13 cellular contexts compared by ENCODE assay signal in genomic region chr5:80213467-80213866, GRCh38. TPM values are rescaled to one million over a fixed set of nuclear protein-coding genes. Genes with fewer than 3 reads are reported as not detected.
DNase-seq lines count a peak whose midpoint lies in the region; ATAC-seq and TF ChIP-seq lines count a peak whose summit lies in the region.
"Had no signal": no experiment of that assay in that cellular context is flagged by ENCODE, and none has a peak within 500 bp of the region (broad histone marks: within the 10 kb centered on the region; RNA-seq: fewer than 3 reads in every experiment).

No MANE protein-coding gene starts in this region.

- no peak overlapping the region for H3K4me3 ChIP-seq in mucosa of descending colon
- H3K4me3 ChIP-seq: MG63, skin epidermis had no signal

- peaks cover 96% of the 10 kb centered on the region for H3K4me1 Mint-ChIP-seq in activated CD4-positive, alpha-beta T cell treated with anti-CD3 and anti-CD28 coated beads for 36 hours
- peaks cover 86% of the 10 kb centered on the region for H3K4me1 Mint-ChIP-seq in activated CD4-positive, alpha-beta memory T cell treated with anti-CD3 and anti-CD28 coated beads, Interleukin-2, amount 10 ng/mL, durations not matched to agents 7 days and 5 days

- ATAC-seq in activated CD4-positive, alpha-beta T cell treated with anti-CD3 and anti-CD28 coated beads for 36 hours, result no peak
- ATAC-seq in mucosa of descending colon, result peak; percentile 31

- peaks cover 3% of the 10 kb centered on the region for H3K9me3 Mint-ChIP-seq in activated CD4-positive, alpha-beta T cell treated with anti-CD3 and anti-CD28 coated beads for 36 hours (ENCODE audit: low read depth)
- H3K9me3 Mint-ChIP-seq in activated CD4-positive, alpha-beta memory T cell treated with anti-CD3 and anti-CD28 coated beads, Interleukin-2, amount 10 ng/mL, durations not matched to agents 7 days and 5 days, result peaks cover 2% of the 10 kb centered on the region

- no peak for TF ChIP-seq CTCF in mucosa of descending colon (IDR thresholded peaks at IDR 0.05)

- H3K9me3 ChIP-seq in mucosa of descending colon, result no peaks in the 10 kb centered on the region
- H3K9me3 ChIP-seq: MG63 had no signal

- intact Hi-C loops in activated CD4-positive, alpha-beta T cell treated with anti-CD3 and anti-CD28 coated beads for 36 hours (cut with DNase I, micrococcal nuclease), result loop anchor here in 1 of 2 experiments (2.0 kb wide), 1 partner anchor 13 kb away; no protein-coding TSS in a partner anchor
- intact Hi-C loops in mucosa of descending colon (cut with DNase I, micrococcal nuclease), result no loop called here

- H3K4me1 ChIP-seq in mucosa of descending colon (ENCODE audit: low read depth), result peaks cover 24% of the 10 kb centered on the region

- H3K27me3 Mint-ChIP-seq in activated CD4-positive, alpha-beta T cell treated with anti-CD3 and anti-CD28 coated beads for 36 hours, result no peaks in the 10 kb centered on the region
- H3K27me3 Mint-ChIP-seq in activated CD4-positive, alpha-beta memory T cell treated with anti-CD3 and anti-CD28 coated beads, Interleukin-2, amount 10 ng/mL, durations not matched to agents 7 days and 5 days, result no peaks in the 10 kb centered on the region

- no peak for DNase-seq in activated CD4-positive, alpha-beta T cell treated with anti-CD3 and anti-CD28 coated beads for 36 hours
- DNase-seq in activated CD4-positive, alpha-beta T cell treated with anti-CD3 and anti-CD28 coated beads for 1 hour, result no peak
- DNase-seq in MV-4-11 (lab: John Stamatoyannopoulos, UW) (peak; percentile 71), mucosa of descending colon (no peak), middle frontal gyrus (ENCODE audit: extremely low spot score, low spot score) (no peak), AG08396 (ENCODE audit: low spot score) (no peak)
- DNase-seq in activated CD4-positive, alpha-beta memory T cell treated with anti-CD3 and anti-CD28 coated beads, Interleukin-2, amount 10 ng/mL, durations not matched to agents 7 days and 5 days, result no peak
- no peak for DNase-seq in effector CD8-positive, alpha-beta T cell (lab: John Stamatoyannopoulos, UW)
- DNase-seq: activated T-cell treated with anti-CD3 and anti-CD28 coated beads, Interleukin-2, amount 50 U/mL, for 48 hours; foreskin melanocyte; mesenchymal stem cell; MG63 had no signal

- H3K36me3 ChIP-seq in mucosa of descending colon (ENCODE audit: low read depth), result no peaks in the 10 kb centered on the region
- H3K36me3 ChIP-seq: MG63 had no signal

- peaks cover 27% of the 10 kb centered on the region for H3K36me3 Mint-ChIP-seq in activated CD4-positive, alpha-beta T cell treated with anti-CD3 and anti-CD28 coated beads for 36 hours (ENCODE audit: low read depth)
- H3K36me3 Mint-ChIP-seq in activated CD4-positive, alpha-beta memory T cell treated with anti-CD3 and anti-CD28 coated beads, Interleukin-2, amount 10 ng/mL, durations not matched to agents 7 days and 5 days (ENCODE audit: low read depth), result peaks cover 60% of the 10 kb centered on the region

- CTCF ChIA-PET in activated CD4-positive, alpha-beta T cell treated with anti-CD3 and anti-CD28 coated beads for 36 hours (lab: Charles Lee), result no interaction called here
- CTCF ChIA-PET in activated CD4-positive, alpha-beta memory T cell treated with anti-CD3 and anti-CD28 coated beads, Interleukin-2, amount 10 ng/mL, durations not matched to agents 7 days and 5 days (lab: Charles Lee), result interaction anchor here (1.0 kb wide), 1 partner anchor 9 kb away, joined by 5 read pairs; no protein-coding TSS in a partner anchor

- POLR2A ChIA-PET in activated CD4-positive, alpha-beta T cell treated with anti-CD3 and anti-CD28 coated beads for 36 hours (lab: Charles Lee), result no interaction called here
- POLR2A ChIA-PET in activated CD4-positive, alpha-beta memory T cell treated with anti-CD3 and anti-CD28 coated beads, Interleukin-2, amount 10 ng/mL, durations not matched to agents 7 days and 5 days (lab: Charles Lee), result interaction anchor here (1.5 to 5.3 kb wide), 3 partner anchors 21 to 43 kb away, joined by 4 to 39 read pairs (median 27); partner anchors contain the start of gene SERINC5

- H3K4me3 Mint-ChIP-seq in activated CD4-positive, alpha-beta T cell treated with anti-CD3 and anti-CD28 coated beads for 36 hours, result no peak overlapping the region
- no peak overlapping the region for H3K4me3 Mint-ChIP-seq in activated CD4-positive, alpha-beta memory T cell treated with anti-CD3 and anti-CD28 coated beads, Interleukin-2, amount 10 ng/mL, durations not matched to agents 7 days and 5 days

- peak overlapping the region; percentile 28 for H3K27ac Mint-ChIP-seq in activated CD4-positive, alpha-beta T cell treated with anti-CD3 and anti-CD28 coated beads for 36 hours
- H3K27ac Mint-ChIP-seq in activated CD4-positive, alpha-beta memory T cell treated with anti-CD3 and anti-CD28 coated beads, Interleukin-2, amount 10 ng/mL, durations not matched to agents 7 days and 5 days, result peak overlapping the region; percentile 15

RNA-seq across cellular contexts. Expression of gene SERINC5, which starts 42.4 kb away (rescaled TPM):
- total RNA-seq in activated CD4-positive, alpha-beta T cell treated with anti-CD3 and anti-CD28 coated beads for 36 hours, result 10 to 100 TPM; 28.1 to 36.0 TPM
- total RNA-seq in activated CD4-positive, alpha-beta memory T cell treated with anti-CD3 and anti-CD28 coated beads, Interleukin-2, amount 10 ng/mL, durations not matched to agents 7 days and 5 days, result 10 to 100 TPM; 59.1 to 60.6 TPM
- total RNA-seq in mucosa of descending colon, result 100 to 1,000 TPM in 2 of 3 donors, 10 to 100 TPM in 1; 66.6 to 153 (median 126) TPM
